23 cellular contexts compared by ENCODE assay signal in the genomic region with DNA sequence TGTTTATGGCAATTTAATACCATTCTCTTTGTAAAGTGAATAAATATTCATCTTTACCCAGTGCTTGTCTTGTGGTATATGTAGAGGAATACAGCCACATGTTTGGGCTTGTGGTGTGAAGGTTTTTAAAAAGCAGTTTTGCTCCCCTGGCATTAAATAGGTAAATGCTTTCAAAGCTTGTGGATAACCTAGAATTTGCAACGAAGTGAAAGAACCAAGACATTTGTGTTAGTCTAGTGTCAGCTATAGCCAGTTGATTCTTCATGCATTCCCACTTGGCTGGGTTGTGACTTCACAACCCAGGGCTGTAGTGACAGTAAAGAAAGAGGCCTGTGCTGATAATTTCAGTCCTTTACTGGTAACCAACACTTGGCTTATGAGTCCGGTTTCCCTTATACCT. TPM values are rescaled to one million over a fixed set of nuclear protein-coding genes. Genes with fewer than 3 reads are reported as not detected.
"Had no signal": no experiment of that assay in that cellular context is flagged by ENCODE, and none has a peak within 500 bp of the region (broad histone marks: within the 10 kb centered on the region; RNA-seq: fewer than 3 reads in every experiment).

No MANE protein-coding gene starts in this region.

- H3K4me3 ChIP-seq: SJSA1, SK-N-MC had no signal

- H3K9ac ChIP-seq: KMS-11 had no signal

- FAIRE-seq: RCC 7860 had no signal

- H3K27me3 ChIP-seq: SJSA1 had no signal

- H3K27ac ChIP-seq: KMS-11, SJSA1, SK-N-MC had no signal

- DNase-seq: IMR-90, Kasumi-1, MV-4-11, NCI-H1048, NCI-H1105, NCI-H1417, NCI-H1436 treated with DMSO at 0.1 percent for 48 hours, NCI-H1694, NCI-H187 treated with DMSO at 0.1 percent for 48 hours, NCI-H2029 treated with DMSO at 0.1 percent for 48 hours, NCI-H2171 treated with DMSO at 0.1 percent for 48 hours, NCI-H345, NCI-H446 treated with DMSO at 0.1 percent for 48 hours, NCI-H510A treated with DMSO at 0.1 percent for 48 hours, NCI-H526, Right ventricle myocardium superior, RPMI8226, SIG-M5 had no signal

RNA-seq across cellular contexts. Expression of a gene that starts 32.9 kb away (rescaled TPM):
- total RNA-seq: M059J had no signal
